ENCODE assay signal across 8 cellular contexts in the genomic region with DNA sequence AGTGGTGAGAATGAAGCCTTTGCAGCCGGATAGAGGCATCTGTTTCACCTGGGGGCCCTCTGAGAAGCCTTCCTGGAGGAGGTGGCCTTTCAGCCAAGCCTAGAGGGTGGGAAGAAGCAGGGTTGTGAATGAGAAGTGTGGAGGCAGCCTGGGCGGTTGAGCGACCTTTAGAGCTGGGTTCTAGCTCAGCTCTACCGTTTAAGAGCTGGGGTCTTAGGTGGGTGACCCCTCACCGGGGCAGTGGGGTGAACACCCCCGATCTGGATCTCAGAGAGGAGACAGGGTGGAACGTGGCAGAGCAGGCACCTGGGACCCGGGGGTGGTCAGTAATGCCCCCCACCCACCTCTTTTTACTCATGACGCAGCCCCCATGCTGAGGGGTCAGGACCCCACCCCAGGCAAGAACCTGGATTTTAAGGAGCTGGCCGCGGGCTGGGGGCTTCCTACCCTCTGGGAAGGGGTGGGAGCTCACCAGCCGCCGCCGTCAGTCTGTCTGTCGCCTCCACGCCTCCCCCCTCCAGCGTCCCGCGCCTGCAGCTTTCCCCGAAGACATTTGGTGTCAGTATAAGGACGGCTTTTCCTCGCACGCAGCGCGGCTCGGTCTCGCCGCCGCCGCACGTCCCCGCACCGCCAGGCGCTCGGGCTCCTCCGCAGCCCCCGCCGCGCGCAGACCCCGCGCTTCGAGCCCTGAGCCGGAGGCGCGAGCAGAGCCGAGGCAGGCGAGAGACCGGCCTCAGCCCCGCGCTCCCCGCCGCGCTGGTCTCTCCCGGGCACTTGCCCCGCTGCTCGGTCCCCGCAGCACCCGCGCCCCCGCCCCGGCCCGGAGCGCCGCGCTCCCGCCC. TPM values are rescaled to one million over a fixed set of nuclear protein-coding genes. Genes with fewer than 3 reads are reported as not detected.
A peak's percentile ranks its signal among the peaks of the same experiment; 100 is the strongest.
DNase-seq lines count a peak whose midpoint lies in the region; ATAC-seq lines count a peak whose summit lies in the region.
"Had no signal": no experiment of that assay in that cellular context is flagged by ENCODE, and none has a peak within 500 bp of the region (broad histone marks: within the 10 kb centered on the region; RNA-seq: fewer than 3 reads in every experiment).

No MANE protein-coding gene starts in this region.

- H3K4me3 Mint-ChIP-seq in activated CD4-positive, alpha-beta T cell treated with anti-CD3 and anti-CD28 coated beads, Interleukin-2, amount 10 ng/mL, durations not matched to agents 7 days and 5 days: no peak overlapping the region

- no peaks in the 10 kb centered on the region for H3K9me3 Mint-ChIP-seq in activated CD4-positive, alpha-beta T cell treated with anti-CD3 and anti-CD28 coated beads, Interleukin-2, amount 10 ng/mL, durations not matched to agents 7 days and 5 days
- H3K9me3 Mint-ChIP-seq: IgD-negative memory B cell had no signal

- H3K27ac ChIP-seq in HUES64 (ENCODE audit: low read depth, low read length): no peak overlapping the region

- 7% methylated on average over 67 of the region's 67 CpGs for WGBS in HUES64

- H3K36me3 Mint-ChIP-seq in activated CD4-positive, alpha-beta T cell treated with anti-CD3 and anti-CD28 coated beads, Interleukin-2, amount 10 ng/mL, durations not matched to agents 7 days and 5 days (ENCODE audit: low read depth): no peaks in the 10 kb centered on the region
- H3K36me3 Mint-ChIP-seq: IgD-negative memory B cell had no signal

- peak overlapping the region; percentile 28 for H3K4me3 ChIP-seq in HUES64 (ENCODE audit: low read length)
- H3K4me3 ChIP-seq in endocrine pancreas (ENCODE audit: control insufficient read depth, insufficient read depth, low read length): no peak overlapping the region

- peaks cover 51% of the 10 kb centered on the region for H3K27me3 Mint-ChIP-seq in activated CD4-positive, alpha-beta T cell treated with anti-CD3 and anti-CD28 coated beads, Interleukin-2, amount 10 ng/mL, durations not matched to agents 7 days and 5 days

- CTCF ChIA-PET in activated CD4-positive, alpha-beta T cell treated with anti-CD3 and anti-CD28 coated beads, Interleukin-2, amount 10 ng/mL, durations not matched to agents 7 days and 5 days (lab: Charles Lee): interaction anchor here (0.7 to 1.3 kb wide), 4 partner anchors 22 to 468 kb away, joined by 3 read pairs; no protein-coding TSS in a partner anchor

- ATAC-seq in sciatic nerve: peak; percentile 22
- ATAC-seq in GM18909 (IDR thresholded peaks at IDR 0.05; ENCODE audit: poor library complexity, unreplicated experiment): no peak
- no peak for ATAC-seq in HG02610 (IDR thresholded peaks at IDR 0.05; ENCODE audit: unreplicated experiment)

- H3K4me1 Mint-ChIP-seq in activated CD4-positive, alpha-beta T cell treated with anti-CD3 and anti-CD28 coated beads, Interleukin-2, amount 10 ng/mL, durations not matched to agents 7 days and 5 days: peaks cover 3% of the 10 kb centered on the region

- POLR2A ChIA-PET in activated CD4-positive, alpha-beta T cell treated with anti-CD3 and anti-CD28 coated beads, Interleukin-2, amount 10 ng/mL, durations not matched to agents 7 days and 5 days (lab: Charles Lee): no interaction called here

- DNase-seq in activated CD4-positive, alpha-beta T cell treated with anti-CD3 and anti-CD28 coated beads, Interleukin-2, amount 10 ng/mL, durations not matched to agents 7 days and 5 days: peak; percentile 51
- DNase-seq in sciatic nerve (ENCODE audit: low spot score) (no peak), NCI-H774 (lab: John Stamatoyannopoulos, UW) (no peak)

- 0 out of 2 replicates have a peak, but pooled peaks cover 4% of the 10 kb centered on the region for H3K4me1 ChIP-seq in HUES64 (ENCODE audit: insufficient read depth, low read length)
- no peaks in the 10 kb centered on the region for H3K4me1 ChIP-seq in endocrine pancreas (ENCODE audit: control insufficient read depth, insufficient read depth, low read length)

- H3K27ac Mint-ChIP-seq in activated CD4-positive, alpha-beta T cell treated with anti-CD3 and anti-CD28 coated beads, Interleukin-2, amount 10 ng/mL, durations not matched to agents 7 days and 5 days: peak overlapping the region; percentile 73

- H3K36me3 ChIP-seq in HUES64 (ENCODE audit: insufficient read depth, low read length): no peaks in the 10 kb centered on the region
- no peaks in the 10 kb centered on the region for H3K36me3 ChIP-seq in endocrine pancreas (ENCODE audit: control insufficient read depth, insufficient read depth, low read length)

- H3K9ac ChIP-seq in HUES64 (ENCODE audit: low read depth, low read length): no peak overlapping the region
- H3K9ac ChIP-seq in endocrine pancreas (ENCODE audit: control insufficient read depth, insufficient read depth, low read length): peak overlapping the region; percentile 31

- H3K9me3 ChIP-seq in HUES64 (ENCODE audit: insufficient read depth, low read depth, low read length) (no peaks in the 10 kb centered on the region), endocrine pancreas (ENCODE audit: control insufficient read depth, low read length) (no peaks in the 10 kb centered on the region)

- H3K27me3 ChIP-seq in HUES64 (ENCODE audit: insufficient read depth, low read length) (peaks cover 69% of the 10 kb centered on the region), endocrine pancreas (ENCODE audit: control insufficient read depth, insufficient read depth, low read length) (no peaks in the 10 kb centered on the region)

- intact Hi-C loops in sciatic nerve (cut with DNase I): loop anchor here (5.0 kb wide), 1 partner anchor 470 kb away; no protein-coding TSS in a partner anchor

RNA-seq across cellular contexts. Expression of gene CACNA1I, which starts 13.4 kb away (rescaled TPM):
- polyA plus RNA-seq in HUES64 (2013, experiment 1 of 2): 0.30 TPM
- polyA plus RNA-seq in HUES64 (2013, experiment 2 of 2): 0.38 TPM
- total RNA-seq in activated CD4-positive, alpha-beta T cell treated with anti-CD3 and anti-CD28 coated beads, Interleukin-2, amount 10 ng/mL, durations not matched to agents 7 days and 5 days: 1 to 10 TPM; 8.4 to 9.3 TPM
- total RNA-seq in sciatic nerve: 0.40 TPM

RNA-seq across cellular contexts. Expression of gene RPS19BP1, which starts 24.6 kb away (rescaled TPM):
- 99.3 TPM for polyA plus RNA-seq in HUES64 (2013, experiment 1 of 2)
- polyA plus RNA-seq in HUES64 (2013, experiment 2 of 2): 85.9 TPM
- total RNA-seq in activated CD4-positive, alpha-beta T cell treated with anti-CD3 and anti-CD28 coated beads, Interleukin-2, amount 10 ng/mL, durations not matched to agents 7 days and 5 days: 10 to 100 TPM; 51.8 to 69.3 TPM
- 58.2 TPM for total RNA-seq in sciatic nerve

RNA-seq across cellular contexts. Expression of gene ATF4, which starts 36.8 kb away (rescaled TPM):
- polyA plus RNA-seq in HUES64 (2013, experiment 1 of 2): 352 TPM
- 363 TPM for polyA plus RNA-seq in HUES64 (2013, experiment 2 of 2)
- total RNA-seq in activated CD4-positive, alpha-beta T cell treated with anti-CD3 and anti-CD28 coated beads, Interleukin-2, amount 10 ng/mL, durations not matched to agents 7 days and 5 days: 100 to 1,000 TPM; 372 to 437 TPM
- total RNA-seq in sciatic nerve: 319 TPM

RNA-seq across cellular contexts. Expression of gene MIEF1, which starts 55.1 kb away (rescaled TPM):
- 24.8 TPM for polyA plus RNA-seq in HUES64 (2013, experiment 1 of 2)
- polyA plus RNA-seq in HUES64 (2013, experiment 2 of 2): 23.8 TPM
- 10 to 100 TPM; 34.8 to 40.0 TPM for total RNA-seq in activated CD4-positive, alpha-beta T cell treated with anti-CD3 and anti-CD28 coated beads, Interleukin-2, amount 10 ng/mL, durations not matched to agents 7 days and 5 days
- total RNA-seq in sciatic nerve: 19.0 TPM
